8 cellular contexts compared by ENCODE assay signal in genomic region chr19:1383014-1383310, GRCh38. TPM values are rescaled to one million over a fixed set of nuclear protein-coding genes. Genes with fewer than 3 reads are reported as not detected.
DNase-seq lines count a peak whose midpoint lies in the region; ATAC-seq and TF ChIP-seq lines count a peak whose summit lies in the region.

No MANE protein-coding gene starts in this region.

- TF ChIP-seq CTCF in activated B cell treated with CpG ODN at 0.5 μM for 24 hours (IDR thresholded peaks at IDR 0.05) (no peak), transverse colon (IDR thresholded peaks at IDR 0.05) (no peak)

- H3K36me3 Mint-ChIP-seq in activated naive CD4-positive, alpha-beta T cell treated with anti-CD3 and anti-CD28 coated beads for 36 hours (ENCODE audit: low read depth) = peaks cover 4% of the 10 kb centered on the region
- H3K36me3 Mint-ChIP-seq in activated B cell treated with CpG ODN at 0.5 μM for 24 hours (ENCODE audit: low read depth) = peaks cover 9% of the 10 kb centered on the region

- H3K9me3 ChIP-seq in iPS-20b (ENCODE audit: insufficient read depth, low read depth, low read length) (no peaks in the 10 kb centered on the region), transverse colon (no peaks in the 10 kb centered on the region)

- no peak overlapping the region for H3K27ac ChIP-seq in iPS-20b (ENCODE audit: low read length)
- peak overlapping the region in 3 of 4 donors; percentile 93 to 95 (median 94) for H3K27ac ChIP-seq in transverse colon

- H3K27ac Mint-ChIP-seq in activated naive CD4-positive, alpha-beta T cell treated with anti-CD3 and anti-CD28 coated beads for 36 hours = peak overlapping the region; percentile 98
- peak overlapping the region; percentile 99 for H3K27ac Mint-ChIP-seq in activated B cell treated with CpG ODN at 0.5 μM for 24 hours

- H3K4me1 Mint-ChIP-seq in activated naive CD4-positive, alpha-beta T cell treated with anti-CD3 and anti-CD28 coated beads for 36 hours (ENCODE audit: low read depth) = peaks cover 26% of the 10 kb centered on the region
- H3K4me1 Mint-ChIP-seq in activated B cell treated with CpG ODN at 0.5 μM for 24 hours = peaks cover 23% of the 10 kb centered on the region

- H3K9me3 Mint-ChIP-seq in activated naive CD4-positive, alpha-beta T cell treated with anti-CD3 and anti-CD28 coated beads for 36 hours = no peaks in the 10 kb centered on the region
- no peaks in the 10 kb centered on the region for H3K9me3 Mint-ChIP-seq in activated B cell treated with CpG ODN at 0.5 μM for 24 hours

- POLR2A ChIA-PET in activated B cell treated with CpG ODN at 0.5 μM for 24 hours (lab: Charles Lee) = interaction anchor here (0.5 to 1.8 kb wide), 14 partner anchors 11 to 515 kb away, joined by 3 to 20 read pairs (median 4); partner anchors contain the start of genes CIRBP and FAM174C

- 11 to 67% methylated on average over 1 to 9 of the region's 9 CpGs for WGBS in transverse colon (ENCODE audit: low coverage in 1 of 2), 2 donors

- ATAC-seq in activated B cell treated with CpG ODN at 0.5 μM for 24 hours (ENCODE audit: low read depth) (no peak), HG02571 (IDR thresholded peaks at IDR 0.05; ENCODE audit: unreplicated experiment) (no peak)

- H3K27me3 ChIP-seq in iPS-20b (ENCODE audit: insufficient read depth, low read length) = no peaks in the 10 kb centered on the region
- H3K27me3 ChIP-seq in transverse colon = no peaks in the 10 kb centered on the region

- H3K4me3 Mint-ChIP-seq in activated naive CD4-positive, alpha-beta T cell treated with anti-CD3 and anti-CD28 coated beads for 36 hours = peak overlapping the region; percentile 84
- peak overlapping the region; percentile 93 for H3K4me3 Mint-ChIP-seq in activated B cell treated with CpG ODN at 0.5 μM for 24 hours

- peaks cover 2% of the 10 kb centered on the region; the same call in 1 of the 2 replicates for H3K4me1 ChIP-seq in iPS-20b (ENCODE audit: insufficient read depth, low read length)
- H3K4me1 ChIP-seq in transverse colon = peaks cover 15 to 24% (median 16%) of the 10 kb centered on the region in 4 donors

- TF ChIP-seq EP300 in transverse colon (IDR thresholded peaks at IDR 0.05; ENCODE audit: low read depth) = no peak

- H3K36me3 ChIP-seq in iPS-20b (ENCODE audit: insufficient read depth, low read depth, low read length) = no peaks in the 10 kb centered on the region
- H3K36me3 ChIP-seq in transverse colon = no peaks in the 10 kb centered on the region

- H3K4me3 ChIP-seq in iPS-20b (ENCODE audit: low read length) (peak overlapping the region; percentile 18; the same call in 1 of the 2 replicates), transverse colon (peak overlapping the region in 1 of 4 donors; percentile 98)

- no peak for DNase-seq in activated naive CD4-positive, alpha-beta T cell treated with anti-CD3 and anti-CD28 coated beads for 36 hours
- DNase-seq in activated naive CD4-positive, alpha-beta T cell treated with Interleukin-2 at 50 U/mL for 16 hours = no peak
- DNase-seq in activated B cell treated with CpG ODN at 0.5 μM for 24 hours (no peak), transverse colon (no peak), Kasumi-1 (lab: John Stamatoyannopoulos, UW) (no peak), NCI-H2196 (lab: John Stamatoyannopoulos, UW; ENCODE audit: unreplicated experiment) (no peak)

- in situ Hi-C loops in transverse colon (cut with MboI; ENCODE audit: low pct_ligation_motif_present in 1 of 4, low pct_unique_long_range_greater_than_20kb in 1 of 4, low sequenced_read_pairs in 3 of 4) = loop anchor here in 2 of 4 donors (25.0 kb wide), 1 partner anchor 96 kb away; the partner anchor contains the start of genes EFNA2 (in 2 of the 2) and FAM174C (in 2 of the 2)

- no peak for TF ChIP-seq POLR2A in transverse colon (IDR thresholded peaks at IDR 0.05)

- intact Hi-C loops in activated naive CD4-positive, alpha-beta T cell treated with anti-CD3 and anti-CD28 coated beads for 36 hours (cut with micrococcal nuclease) = loop anchor here (1.0 to 5.0 kb wide), 7 partner anchors 24 to 209 kb away; partner anchors contain the start of genes C19orf25, DAZAP1, FAM174C and MBD3
- intact Hi-C loops in activated B cell treated with CpG ODN at 0.5 μM for 24 hours (cut with micrococcal nuclease) = loop anchor here (1.0 to 2.0 kb wide), 4 partner anchors 24 to 96 kb away; partner anchors contain the start of genes C19orf25, DAZAP1 and RPS15
- intact Hi-C loops in transverse colon (cut with DNase I; ENCODE audit: low total_unique reads) = no loop called here

- CTCF ChIA-PET in activated naive CD4-positive, alpha-beta T cell treated with anti-CD3 and anti-CD28 coated beads for 36 hours (lab: Charles Lee) = interaction anchor here (0.7 kb wide), 1 partner anchor 295 kb away, joined by 3 read pairs; no protein-coding TSS in a partner anchor
- CTCF ChIA-PET in activated B cell treated with CpG ODN at 0.5 μM for 24 hours (lab: Charles Lee) = interaction anchor here (1.0 to 1.8 kb wide), 3 partner anchors 10 to 139 kb away, joined by 3 to 8 read pairs (median 4); no protein-coding TSS in a partner anchor

- H3K27me3 Mint-ChIP-seq in activated naive CD4-positive, alpha-beta T cell treated with anti-CD3 and anti-CD28 coated beads for 36 hours (ENCODE audit: low read depth) = peaks cover 3% of the 10 kb centered on the region
- peaks cover 3% of the 10 kb centered on the region for H3K27me3 Mint-ChIP-seq in activated B cell treated with CpG ODN at 0.5 μM for 24 hours

- no peak overlapping the region for H3K9ac ChIP-seq in iPS-20b (ENCODE audit: low read depth, low read length)

RNA-seq across cellular contexts. Expression of gene NDUFS7, which starts 0.7 kb away (rescaled TPM):
- total RNA-seq in activated naive CD4-positive, alpha-beta T cell treated with anti-CD3 and anti-CD28 coated beads for 36 hours = 100 to 1,000 TPM; 138 to 148 TPM
- total RNA-seq in activated B cell treated with CpG ODN at 0.5 μM for 24 hours = 82.1 and 84.3 TPM in 2 replicates
- total RNA-seq in transverse colon = 100 to 1,000 TPM in 3 of 4 donors, 10 to 100 TPM in 1; 32.2 to 196 (median 156) TPM

RNA-seq across cellular contexts. Expression of gene GAMT, which starts 18.4 kb away (rescaled TPM):
- 10 to 100 TPM; 23.5 to 25.0 TPM for total RNA-seq in activated naive CD4-positive, alpha-beta T cell treated with anti-CD3 and anti-CD28 coated beads for 36 hours
- 6.9 and 8.8 TPM in 2 replicates for total RNA-seq in activated B cell treated with CpG ODN at 0.5 μM for 24 hours
- total RNA-seq in transverse colon = 1 to 10 TPM; 1.4 to 4.4 (median 2.9) TPM

RNA-seq across cellular contexts. Expression of gene DAZAP1, which starts 24.4 kb away (rescaled TPM):
- total RNA-seq in activated naive CD4-positive, alpha-beta T cell treated with anti-CD3 and anti-CD28 coated beads for 36 hours = 100 to 1,000 TPM; 253 to 265 TPM
- 177 and 195 TPM in 2 replicates for total RNA-seq in activated B cell treated with CpG ODN at 0.5 μM for 24 hours
- total RNA-seq in transverse colon = 10 to 100 TPM; 36.3 to 77.2 (median 41.6) TPM

RNA-seq across cellular contexts. Expression of gene RPS15, which starts 55.2 kb away (rescaled TPM):
- total RNA-seq in activated naive CD4-positive, alpha-beta T cell treated with anti-CD3 and anti-CD28 coated beads for 36 hours = 1,000 to 10,000 TPM; 1,902 to 1,906 TPM
- 1,788 and 2,029 TPM in 2 replicates for total RNA-seq in activated B cell treated with CpG ODN at 0.5 μM for 24 hours
- total RNA-seq in transverse colon = 1,000 to 10,000 TPM; 1,367 to 2,740 (median 2,511) TPM
